In genomic region chr9:14908221-14909206, GRCh38 we compare ENCODE assay signal across 11 cellular contexts. TPM values are rescaled to one million over a fixed set of nuclear protein-coding genes. Genes with fewer than 3 reads are reported as not detected.
A peak's percentile ranks its signal among the peaks of the same experiment; 100 is the strongest.
DNase-seq lines count a peak whose midpoint lies in the region; ATAC-seq and TF ChIP-seq lines count a peak whose summit lies in the region.
"Had no signal": no experiment of that assay in that cellular context is flagged by ENCODE, and none has a peak within 500 bp of the region (broad histone marks: within the 10 kb centered on the region; RNA-seq: fewer than 3 reads in every experiment).

No MANE protein-coding gene starts in this region.

- peaks cover 0 to 4% of the 10 kb centered on the region in 2 experiments for H3K36me3 ChIP-seq in trophoblast cell (ENCODE audit: control insufficient read depth in 1 of 2, insufficient read depth in 2 of 2, low read length in 2 of 2)

- H2BK12ac ChIP-seq in trophoblast cell (ENCODE audit: low read length) = peak overlapping the region; percentile 67

- peak overlapping the region; percentile 74 for H2AK5ac ChIP-seq in trophoblast cell (ENCODE audit: low read length)

- H2AFZ ChIP-seq in trophoblast cell (ENCODE audit: insufficient read depth, low read length, poor library complexity) = no peak overlapping the region
- H2AFZ ChIP-seq: parathyroid adenoma had no signal

- ATAC-seq in GM18511 (IDR thresholded peaks at IDR 0.05; ENCODE audit: unreplicated experiment) = peak; percentile 67
- peak; percentile 53 for ATAC-seq in HG03139 (IDR thresholded peaks at IDR 0.05; ENCODE audit: unreplicated experiment)
- no peak for ATAC-seq in HG02970 (IDR thresholded peaks at IDR 0.05; ENCODE audit: low FRiP score, unreplicated experiment)

- peak overlapping the region; percentile 78 for H2BK120ac ChIP-seq in trophoblast cell (ENCODE audit: insufficient read depth, low read length, poor library complexity)

- WGBS in trophoblast cell (ENCODE audit: extremely low coverage, insufficient coverage, insufficient read length) = no CpG with 5 or more reads among the region's 5 CpGs

- H2BK5ac ChIP-seq in trophoblast cell (ENCODE audit: low read depth, low read length, poor library complexity) = peak overlapping the region; percentile 61

- no peak overlapping the region for H3K9ac ChIP-seq in trophoblast cell (ENCODE audit: low read length)
- H3K9ac ChIP-seq: parathyroid adenoma had no signal

- no peaks in the 10 kb centered on the region for H3K27me3 ChIP-seq in trophoblast cell (ENCODE audit: insufficient read depth, low read length)

- peak overlapping the region; percentile 94 for H3K27ac ChIP-seq in trophoblast cell (ENCODE audit: low read depth, low read length)
- H3K27ac ChIP-seq: parathyroid adenoma had no signal

- TF ChIP-seq CTCF in epithelial cell of proximal tubule (conservative IDR thresholded peaks at IDR 0.05; ENCODE audit: low read depth, low read length) = no peak

- H3K9me3 ChIP-seq in trophoblast cell (ENCODE audit: insufficient read depth, low read depth, low read length) = peaks cover 2% of the 10 kb centered on the region

- H3K4me1 ChIP-seq in trophoblast cell (ENCODE audit: control insufficient read depth in 1 of 2, insufficient read depth in 2 of 2, low read length in 2 of 2) = peaks cover 18 to 26% of the 10 kb centered on the region in 2 experiments
- H3K4me1 ChIP-seq: parathyroid adenoma had no signal

- H4K91ac ChIP-seq in trophoblast cell (ENCODE audit: low read depth, low read length) = peak overlapping the region; percentile 84

- no peak overlapping the region for H3K23ac ChIP-seq in trophoblast cell (ENCODE audit: low read length)

- peak overlapping the region; percentile 36 for H4K8ac ChIP-seq in trophoblast cell (ENCODE audit: low read depth, low read length)

- H3K4ac ChIP-seq in trophoblast cell (ENCODE audit: low read depth, low read length) = peak overlapping the region; percentile 68

- H3K4me3 ChIP-seq in epithelial cell of proximal tubule (ENCODE audit: low read depth, low read length) (no peak overlapping the region), trophoblast cell (ENCODE audit: low read depth, low read length) (no peak overlapping the region)

- H3K18ac ChIP-seq in trophoblast cell (ENCODE audit: low read length) = peak overlapping the region; percentile 41

- H3K79me1 ChIP-seq in trophoblast cell (ENCODE audit: low read length) = peaks cover 24% of the 10 kb centered on the region

- peak overlapping the region; percentile 76 for H3K4me2 ChIP-seq in trophoblast cell (ENCODE audit: low read length)

- DNase-seq in epithelial cell of proximal tubule (ENCODE audit: low read depth) = peak; percentile 26
- no peak for DNase-seq in trophoblast cell
- DNase-seq in activated CD4-positive, CD25-positive, alpha-beta regulatory T cell (lab: John Stamatoyannopoulos, UW) = no peak
- no peak for DNase-seq in activated CD4-positive, alpha-beta T cell treated with anti-CD3 and anti-CD28 coated beads, Interleukin-2, amount 50 U/mL, for 48 hours
- DNase-seq in SW 1271 (lab: John Stamatoyannopoulos, UW) = no peak
- DNase-seq: KG1 had no signal

- H3K14ac ChIP-seq in trophoblast cell (ENCODE audit: low read length) = peak overlapping the region; percentile 54

- peaks cover 15% of the 10 kb centered on the region for H3K79me2 ChIP-seq in trophoblast cell (ENCODE audit: control insufficient read depth, insufficient read depth, low read length, poor library complexity)
- H3K79me2 ChIP-seq: parathyroid adenoma had no signal

- H4K12ac ChIP-seq in trophoblast cell (ENCODE audit: low read depth, low read length) = no peak overlapping the region

RNA-seq across cellular contexts. Expression of gene FREM1, which starts 1.7 kb away (rescaled TPM):
- 0.17 and 0.22 TPM in 2 replicates for total RNA-seq in epithelial cell of proximal tubule
- polyA plus RNA-seq in trophoblast cell (2013) = 16.5 and 20.5 TPM in 2 replicates
- total RNA-seq: activated T-helper 2 cell treated with anti-CD3 and anti-CD28 coated beads, Interferon-gamma antibody, Interleukin-2, Interleukin-4, amounts not matched to agents 10 μg/mL and 5 μg/mL and 100 μg/mL, durations not matched to agents 14 hours and 24 hours and 36 hours had no signal
